9 cellular contexts compared by ENCODE assay signal in the genomic region with DNA sequence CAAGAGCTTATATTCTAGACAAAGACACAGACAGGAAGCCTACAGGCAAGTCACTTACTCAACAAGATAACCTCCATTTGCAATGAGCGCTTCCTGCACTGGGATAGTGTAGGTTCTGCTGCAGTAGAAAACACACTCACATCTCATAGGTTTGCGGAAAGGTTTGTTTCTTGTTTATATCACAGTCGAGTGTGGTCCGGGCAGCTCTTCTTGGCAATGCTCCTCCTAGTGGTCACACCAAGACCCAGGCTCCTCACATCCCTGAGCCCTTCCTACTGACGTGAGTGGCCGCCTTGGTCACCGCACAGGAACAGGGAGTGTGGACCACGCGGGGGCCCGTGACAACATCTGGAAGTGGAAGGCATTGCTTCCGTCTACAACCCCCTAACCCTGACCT. TPM values are rescaled to one million over a fixed set of nuclear protein-coding genes. Genes with fewer than 3 reads are reported as not detected.
DNase-seq lines count a peak whose midpoint lies in the region; ATAC-seq lines count a peak whose summit lies in the region.
"Had no signal": no experiment of that assay in that cellular context is flagged by ENCODE, and none has a peak within 500 bp of the region (broad histone marks: within the 10 kb centered on the region; RNA-seq: fewer than 3 reads in every experiment).

No MANE protein-coding gene starts in this region.

- H2BK12ac ChIP-seq in neuronal stem cell (ENCODE audit: low read length), result no peak overlapping the region

- H3K9ac ChIP-seq in neuronal stem cell (ENCODE audit: low read depth, low read length, poor library complexity), result no peak overlapping the region

- H3K9me3 ChIP-seq in neuronal stem cell (replicated peaks in 1 of 2; ENCODE audit: control insufficient read depth in 2 of 2, insufficient read depth in 1 of 2, low read depth in 1 of 2, low read length in 2 of 2), result peaks cover 0 to 2% of the 10 kb centered on the region in 2 donors

- no peaks in the 10 kb centered on the region for H3K36me3 ChIP-seq in neuronal stem cell (replicated peaks in 1 of 2; ENCODE audit: control insufficient read depth in 2 of 2, insufficient read depth in 2 of 2, low read length in 2 of 2)

- H3K4me1 ChIP-seq in neuronal stem cell (ENCODE audit: control insufficient read depth in 2 of 2, insufficient read depth in 1 of 2, low read depth in 1 of 2, low read length in 2 of 2), result peaks cover 0 to 13% of the 10 kb centered on the region in 2 donors

- no peak overlapping the region for H3K23ac ChIP-seq in neuronal stem cell (ENCODE audit: low read depth, low read length, poor library complexity)

- H2AFZ ChIP-seq in neuronal stem cell (ENCODE audit: low read length), result no peak overlapping the region

- H3K27me3 ChIP-seq in neuronal stem cell (ENCODE audit: control insufficient read depth in 3 of 3, insufficient read depth in 3 of 3, low read depth in 1 of 3, low read length in 3 of 3), result peaks cover 0 to 11% (median 2%) of the 10 kb centered on the region in 3 experiments

- no peak overlapping the region for H3K4ac ChIP-seq in neuronal stem cell (ENCODE audit: low read length)

- no peak overlapping the region for H3K27ac ChIP-seq in neuronal stem cell (replicated peaks; ENCODE audit: low read length)

- no peak overlapping the region for H3K4me3 ChIP-seq in neuronal stem cell (ENCODE audit: low read length in 2 of 2)

- no peak for ATAC-seq in GM19324 (IDR thresholded peaks at IDR 0.05; ENCODE audit: low FRiP score, unreplicated experiment)

- H4K91ac ChIP-seq in neuronal stem cell (ENCODE audit: low read depth, low read length, poor library complexity), result no peak overlapping the region

- H4K8ac ChIP-seq in neuronal stem cell (ENCODE audit: low read depth, low read length), result no peak overlapping the region

- H2AK5ac ChIP-seq in neuronal stem cell (ENCODE audit: low read depth, low read length), result no peak overlapping the region

- no peaks in the 10 kb centered on the region for H3K79me1 ChIP-seq in neuronal stem cell (ENCODE audit: low read depth, low read length)

- H3K18ac ChIP-seq in neuronal stem cell (ENCODE audit: low read length), result no peak overlapping the region

- no CpG with 5 or more reads among the region's 11 CpGs for WGBS in neuronal stem cell (ENCODE audit: extremely low coverage in 2 of 2, insufficient read length in 2 of 2, insufficient replicate concordance in 1 of 2), 2 donors

- no peak overlapping the region for H3K4me2 ChIP-seq in neuronal stem cell (ENCODE audit: insufficient read depth, low read length, poor library complexity, severe bottlenecking)

- no peak overlapping the region for H3K14ac ChIP-seq in neuronal stem cell (ENCODE audit: low read length)

- no peak overlapping the region for H2BK5ac ChIP-seq in neuronal stem cell (ENCODE audit: low read length)

- DNase-seq in ELR (ENCODE audit: low read depth) (peak; percentile 45), NCI-H187 treated with DMSO at 0.1 percent for 48 hours (lab: John Stamatoyannopoulos, UW) (peak; percentile 32), dermis blood vessel endothelial cell (peak; percentile 54), neuronal stem cell (ENCODE audit: low spot score) (peak; percentile 38), GOT3 (lab: John Stamatoyannopoulos, UW) (no peak), amygdala (lab: John Stamatoyannopoulos, UW) (no peak), nucleus accumbens (lab: John Stamatoyannopoulos, UW) (no peak)

- no peak overlapping the region for H2BK120ac ChIP-seq in neuronal stem cell (ENCODE audit: low read depth, low read length)

- H2BK15ac ChIP-seq in neuronal stem cell (ENCODE audit: low read length), result no peak overlapping the region

RNA-seq across cellular contexts. Expression of a gene that starts 48.0 kb away (rescaled TPM):
- not detected in 2 replicates for total RNA-seq in dermis blood vessel endothelial cell
- polyA plus RNA-seq in neuronal stem cell (2013, experiment 1 of 2), result 13.0 TPM
- 12.5 TPM for polyA plus RNA-seq in neuronal stem cell (2013, experiment 2 of 2)
- total RNA-seq: dermis microvascular lymphatic vessel endothelial cell had no signal

Comparison
In these comparisons a context has a peak if more than half of its experiments do, and no peak if none do; other contexts are left out.
1. DNase-seq: peak in ELR (single experiment), NCI-H187 treated with DMSO at 0.1 percent for 48 hours (single experiment), dermis blood vessel endothelial cell (single experiment) and neuronal stem cell (single experiment); none in GOT3 (single experiment), amygdala (0 of 56) and nucleus accumbens (0 of 56).